Comparison of ENCODE assay signal across 23 cellular contexts in genomic region chr18:33669589-33669988, GRCh38.
DNase-seq lines count a peak whose midpoint lies in the region; ATAC-seq, FAIRE-seq and TF ChIP-seq lines count a peak whose summit lies in the region.
"Had no signal": no experiment of that assay in that cellular context is flagged by ENCODE, and none has a peak within 500 bp of the region (broad histone marks: within the 10 kb centered on the region; RNA-seq: fewer than 3 reads in every experiment).

No MANE protein-coding gene starts in this region.

- H4K8ac ChIP-seq in mesenchymal stem cell (ENCODE audit: low read length), result no peak overlapping the region

- POLR2A ChIA-PET in OCI-LY7 (lab: Charles Lee), result no interaction called here
- POLR2A ChIA-PET in endothelial cell of umbilical vein (lab: Charles Lee), result no interaction called here

- H2BK120ac ChIP-seq in mesenchymal stem cell (ENCODE audit: low read depth, low read length), result no peak overlapping the region

- no peak overlapping the region for H3K18ac ChIP-seq in mesenchymal stem cell (ENCODE audit: low read depth in 1 of 2, low read length in 2 of 2)

- no peak for TF ChIP-seq POLR2A in endothelial cell of umbilical vein (IDR thresholded peaks at IDR 0.05; ENCODE audit: low read depth, low read length)

- H3K79me1 ChIP-seq in mesenchymal stem cell (replicated peaks; ENCODE audit: low read length, poor library complexity, severe bottlenecking), result no peaks in the 10 kb centered on the region

- no TSS peak for BruUV-seq in OCI-LY7 (replicated peaks; lab: Mats Ljungman, UMichigan)
- no TSS peak for BruUV-seq in endothelial cell of umbilical vein (replicated peaks; lab: Mats Ljungman, UMichigan)

- dilution Hi-C loops in endothelial cell of umbilical vein (cut with MboI; ENCODE audit: extremely low pct_ligation_motif_present, low sequenced_read_pairs), result no loop called here

- FAIRE-seq in endothelial cell of umbilical vein (lab: Jason Lieb, UNC), result peak; percentile 26
- FAIRE-seq: A549, GM12891 had no signal

- ATAC-seq in GM18868 (IDR thresholded peaks at IDR 0.05; ENCODE audit: unreplicated experiment), result no peak
- ATAC-seq: A549; CD8-positive, alpha-beta T cell had no signal

- H2AFZ ChIP-seq in KMS-11 (ENCODE audit: low read depth), result peak overlapping the region; percentile 35
- H2AFZ ChIP-seq in OCI-LY7 (ENCODE audit: low read length), result peak overlapping the region; percentile 65; the same call in 1 of the 2 replicates
- no peak overlapping the region for H2AFZ ChIP-seq in endothelial cell of umbilical vein (ENCODE audit: low read depth, low read length)
- no peak overlapping the region for H2AFZ ChIP-seq in mesenchymal stem cell (ENCODE audit: low read depth, low read length)

- H3K4me3 ChIP-seq in KMS-11 (IDR thresholded peaks at IDR 0.05; ENCODE audit: insufficient read depth, low read depth, low read length) (no peak overlapping the region), OCI-LY7 (ENCODE audit: low read depth, low read length, poor library complexity, severe bottlenecking) (peak overlapping the region; percentile 54), endothelial cell of umbilical vein (replicated peaks in 1 of 3; ENCODE audit: insufficient read depth in 1 of 3, low read depth in 1 of 3, low read length in 3 of 3) (no peak overlapping the region), mesenchymal stem cell (ENCODE audit: insufficient read depth in 1 of 2, low read depth in 1 of 2, low read length in 2 of 2) (no peak overlapping the region)
- H3K4me3 ChIP-seq: A549; BLaER1 treated with 17β-estradiol and CSF1 and Interleukin-3, amounts not matched to agents 10 nM and 100 nM had no signal

- H3K9me1 ChIP-seq in endothelial cell of umbilical vein (replicated peaks; ENCODE audit: control insufficient read depth, extremely low read depth, insufficient read depth, low read length), result no peaks in the 10 kb centered on the region

- H3K14ac ChIP-seq in mesenchymal stem cell (ENCODE audit: low read length in 2 of 2), result no peak overlapping the region

- CTCF ChIA-PET in OCI-LY7 (lab: Charles Lee; ENCODE audit: unreplicated experiment), result no interaction called here
- CTCF ChIA-PET in endothelial cell of umbilical vein (lab: Charles Lee), result no interaction called here

- H3K4ac ChIP-seq in mesenchymal stem cell (ENCODE audit: low read depth in 1 of 2, low read length in 2 of 2), result no peak overlapping the region

- H4K20me1 ChIP-seq in KMS-11 (ENCODE audit: insufficient read depth) (no peaks in the 10 kb centered on the region), OCI-LY7 (ENCODE audit: insufficient read depth, low read length) (no peaks in the 10 kb centered on the region), endothelial cell of umbilical vein (replicated peaks; ENCODE audit: control insufficient read depth, extremely low read depth, insufficient read depth, low read length) (no peaks in the 10 kb centered on the region)
- H4K20me1 ChIP-seq: BLaER1 treated with 17β-estradiol and CSF1 and Interleukin-3, amounts not matched to agents 10 nM and 100 nM had no signal

- WGBS in mesenchymal stem cell, result 87% methylated on average over 4 of the region's 5 CpGs

- H2AK5ac ChIP-seq in mesenchymal stem cell (ENCODE audit: low read length, severe bottlenecking), result no peak overlapping the region

- no peak overlapping the region for H3K23ac ChIP-seq in mesenchymal stem cell (ENCODE audit: low read length in 2 of 2)

- H3K4me1 ChIP-seq in KMS-11 (ENCODE audit: low read depth, poor library complexity, severe bottlenecking) (peaks cover 83% of the 10 kb centered on the region), OCI-LY7 (ENCODE audit: insufficient read depth, low read length, poor library complexity, severe bottlenecking) (peaks cover 43% of the 10 kb centered on the region), endothelial cell of umbilical vein (ENCODE audit: control insufficient read depth, extremely low read depth, insufficient read depth, low read length) (no peaks in the 10 kb centered on the region), mesenchymal stem cell (ENCODE audit: control insufficient read depth, insufficient read depth, low read depth, low read length) (no peaks in the 10 kb centered on the region)
- H3K4me1 ChIP-seq: A549, Caco-2 had no signal

- H3K79me2 ChIP-seq in KMS-11 (ENCODE audit: insufficient read depth, low read depth) (peaks cover 22% of the 10 kb centered on the region; the same call in 1 of the 2 replicates), OCI-LY7 (ENCODE audit: insufficient read depth, low read depth, low read length) (no peaks in the 10 kb centered on the region), endothelial cell of umbilical vein (ENCODE audit: control insufficient read depth, insufficient read depth, low read length) (no peaks in the 10 kb centered on the region)

- peak overlapping the region; percentile 70 for H3K9ac ChIP-seq in KMS-11
- H3K9ac ChIP-seq in endothelial cell of umbilical vein (replicated peaks; ENCODE audit: extremely low read depth, insufficient read depth, low read length), result no peak overlapping the region
- no peak overlapping the region for H3K9ac ChIP-seq in mesenchymal stem cell (ENCODE audit: low read length)
- H3K9ac ChIP-seq: BLaER1 treated with 17β-estradiol and CSF1 and Interleukin-3, amounts not matched to agents 10 nM and 100 nM had no signal

- no peak overlapping the region for H4K91ac ChIP-seq in mesenchymal stem cell (ENCODE audit: low read length)

- no peak for TF ChIP-seq CTCF in KMS-11 (conservative IDR thresholded peaks at IDR 0.05; ENCODE audit: low read depth, low read length)
- no peak for TF ChIP-seq CTCF in OCI-LY7 (conservative IDR thresholded peaks at IDR 0.05; ENCODE audit: low read length)
- TF ChIP-seq CTCF in endothelial cell of umbilical vein (IDR thresholded peaks at IDR 0.05; ENCODE audit: extremely low read depth in 1 of 2, insufficient read depth in 1 of 2, low read depth in 1 of 2, low read length in 2 of 2), result no peak

- peak; percentile 33 for DNase-seq in NCI-H2227 treated with DMSO at 0.1 percent for 48 hours (lab: John Stamatoyannopoulos, UW)
- DNase-seq in NCI-H2227 (lab: John Stamatoyannopoulos, UW; ENCODE audit: unreplicated experiment), result no peak
- DNase-seq in OCI-LY7 (ENCODE audit: low spot score), result no peak
- no peak for DNase-seq in endothelial cell of umbilical vein (ENCODE audit: low read depth, low spot score)
- DNase-seq in superior temporal gyrus (ENCODE audit: extremely low spot score), result no peak
- DNase-seq in mesenchymal stem cell, result no peak
- DNase-seq: AML-193; Caco-2; Calu3; CD4-positive, alpha-beta T cell; CD8-positive, alpha-beta T cell; DMS53; DMS79; DND-41; EL; GDM1 had no signal

- H2BK15ac ChIP-seq in mesenchymal stem cell (ENCODE audit: low read depth, poor library complexity, severe bottlenecking), result no peak overlapping the region

- H3K9me3 ChIP-seq in OCI-LY7 (ENCODE audit: low read length) (no peaks in the 10 kb centered on the region), endothelial cell of umbilical vein (replicated peaks; ENCODE audit: control insufficient read depth, insufficient read depth, low read length) (no peaks in the 10 kb centered on the region), mesenchymal stem cell (ENCODE audit: control insufficient read depth, low read length) (no peaks in the 10 kb centered on the region)
- H3K9me3 ChIP-seq: A549; BLaER1 treated with 17β-estradiol and CSF1 and Interleukin-3, amounts not matched to agents 10 nM and 100 nM; Caco-2 had no signal

- no peak overlapping the region for H2BK12ac ChIP-seq in mesenchymal stem cell (ENCODE audit: low read length in 2 of 2)

- peak overlapping the region; percentile 93 for H3K27ac ChIP-seq in KMS-11
- H3K27ac ChIP-seq in OCI-LY7 (ENCODE audit: low read depth, low read length, poor library complexity, severe bottlenecking), result peak overlapping the region; percentile 64
- H3K27ac ChIP-seq in endothelial cell of umbilical vein (ENCODE audit: insufficient read depth, low read depth, low read length), result no peak overlapping the region
- H3K27ac ChIP-seq in mesenchymal stem cell (ENCODE audit: low read length, poor library complexity, severe bottlenecking), result no peak overlapping the region
- H3K27ac ChIP-seq: 22Rv1; A549; BLaER1 treated with 17β-estradiol and CSF1 and Interleukin-3, amounts not matched to agents 10 nM and 100 nM; C4-2B had no signal

- intact Hi-C loops in OCI-LY7 (cut with micrococcal nuclease; ENCODE audit: unreplicated experiment) (no loop called here), endothelial cell of umbilical vein (cut with micrococcal nuclease) (loop anchor here (5.0 kb wide), 1 partner anchor 92 kb away; the partner anchor contains the start of gene ASXL3)

- H3K9me2 ChIP-seq in OCI-LY7 (ENCODE audit: insufficient read depth, low read length), result no peaks in the 10 kb centered on the region

- no peak overlapping the region for H2BK5ac ChIP-seq in mesenchymal stem cell (ENCODE audit: low read depth, low read length, poor library complexity, severe bottlenecking)

- no peaks in the 10 kb centered on the region for H3K36me3 ChIP-seq in KMS-11 (ENCODE audit: insufficient read depth)
- H3K36me3 ChIP-seq in OCI-LY7 (ENCODE audit: insufficient read depth, low read length), result peaks cover 16% of the 10 kb centered on the region; the same call in 1 of the 2 replicates
- no peaks in the 10 kb centered on the region for H3K36me3 ChIP-seq in endothelial cell of umbilical vein (ENCODE audit: control insufficient read depth in 2 of 2, extremely low read depth in 1 of 2, insufficient read depth in 2 of 2, low read length in 2 of 2)
- no peaks in the 10 kb centered on the region for H3K36me3 ChIP-seq in mesenchymal stem cell (ENCODE audit: control insufficient read depth in 1 of 2, insufficient read depth in 2 of 2, low read depth in 1 of 2, low read length in 2 of 2)
- H3K36me3 ChIP-seq: BLaER1 treated with 17β-estradiol and CSF1 and Interleukin-3, amounts not matched to agents 10 nM and 100 nM had no signal

- no peaks in the 10 kb centered on the region for H3K27me3 ChIP-seq in KMS-11 (ENCODE audit: insufficient read depth, low read depth)
- H3K27me3 ChIP-seq in endothelial cell of umbilical vein (ENCODE audit: control insufficient read depth in 2 of 2, insufficient read depth in 2 of 2, low read length in 2 of 2), result no peaks in the 10 kb centered on the region
- H3K27me3 ChIP-seq in mesenchymal stem cell (ENCODE audit: control insufficient read depth in 1 of 2, insufficient read depth in 1 of 2, low read length in 2 of 2), result no peaks in the 10 kb centered on the region
- H3K27me3 ChIP-seq: BLaER1 treated with 17β-estradiol and CSF1 and Interleukin-3, amounts not matched to agents 10 nM and 100 nM had no signal

- H3K4me2 ChIP-seq in KMS-11 (peak overlapping the region; percentile 99), OCI-LY7 (ENCODE audit: low read length) (peak overlapping the region; percentile 68), endothelial cell of umbilical vein (ENCODE audit: insufficient read depth, low read length) (no peak overlapping the region), mesenchymal stem cell (ENCODE audit: low read length, poor library complexity, severe bottlenecking) (no peak overlapping the region)
- H3K4me2 ChIP-seq: A549; BLaER1 treated with 17β-estradiol and CSF1 and Interleukin-3, amounts not matched to agents 10 nM and 100 nM had no signal

TF ChIP-seq in endothelial cell of umbilical vein, 7 proteins besides CTCF, POLR2A, EP300 and RAD21 (continues in another document):
- TF ChIP-seq POLR2AphosphoS5 (IDR thresholded peaks at IDR 0.05; ENCODE audit: insufficient read depth, low read depth, low read length), result no peak

Comparison
In these comparisons a context has a peak if more than half of its experiments do, and no peak if none do; other contexts are left out.
1. H2AFZ ChIP-seq: peak in KMS-11 (single experiment) and OCI-LY7 (single experiment); none in endothelial cell of umbilical vein (single experiment) and mesenchymal stem cell (single experiment).
2. H3K27ac ChIP-seq: peak in KMS-11 (single experiment) and OCI-LY7 (single experiment); none in endothelial cell of umbilical vein (single experiment) and mesenchymal stem cell (single experiment).
3. H3K4me2 ChIP-seq: peak in KMS-11 (single experiment) and OCI-LY7 (single experiment); none in endothelial cell of umbilical vein (single experiment) and mesenchymal stem cell (single experiment).